Comparison of ENCODE assay signal across 8 cellular contexts in the genomic region with DNA sequence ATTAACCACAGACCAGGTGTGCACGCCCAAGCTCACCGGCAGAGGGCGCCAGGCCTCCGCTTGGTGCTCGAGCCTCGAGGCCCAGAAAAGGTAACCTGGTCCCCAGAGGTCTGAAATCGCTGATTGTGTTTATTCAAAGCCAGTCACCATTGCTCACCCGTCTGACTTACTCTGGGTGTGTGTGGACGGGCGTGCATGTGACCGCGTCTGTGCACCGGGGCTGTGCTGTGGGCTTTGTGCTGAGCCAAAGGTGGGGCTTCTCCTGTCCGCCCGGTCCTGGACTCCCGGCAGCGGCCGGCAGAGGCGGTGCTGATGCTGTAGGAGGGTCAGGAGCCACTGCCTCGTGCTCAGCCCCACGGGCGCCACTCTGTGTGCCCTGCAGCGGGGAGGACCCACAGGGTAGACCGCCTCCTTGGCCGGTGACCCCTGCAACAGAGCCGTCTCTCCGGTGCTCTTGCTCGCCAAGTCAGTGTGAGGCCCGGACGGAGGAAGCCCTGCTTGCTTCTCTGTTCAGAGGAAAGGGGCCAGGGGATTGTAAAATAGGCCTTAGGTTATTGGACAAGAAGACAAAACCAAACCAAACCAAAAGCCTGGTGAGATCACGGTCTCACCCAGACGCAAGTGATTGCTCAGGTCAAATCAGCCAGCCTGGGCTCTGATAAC. TPM values are rescaled to one million over a fixed set of nuclear protein-coding genes. Genes with fewer than 3 reads are reported as not detected.
DNase-seq lines count a peak whose midpoint lies in the region; ATAC-seq and TF ChIP-seq lines count a peak whose summit lies in the region.

No MANE protein-coding gene starts in this region.

- no peak overlapping the region for H2AFZ ChIP-seq in SU-DHL-6 (ENCODE audit: low read depth, low read length, severe bottlenecking)

- TF ChIP-seq CTCF in GM10266 (IDR thresholded peaks at IDR 0.05; ENCODE audit: control insufficient read depth, insufficient read depth, low read depth, missing control alignments), result peak; percentile 99
- peak; percentile 85 for TF ChIP-seq CTCF in SU-DHL-6 (IDR thresholded peaks at IDR 0.05; ENCODE audit: insufficient read depth, low read length, poor library complexity, severe bottlenecking)
- TF ChIP-seq CTCF in upper lobe of right lung (IDR thresholded peaks at IDR 0.05), result peak; percentile 97

- no peaks in the 10 kb centered on the region for H3K9me3 ChIP-seq in SU-DHL-6 (ENCODE audit: insufficient read depth, low read length)
- H3K9me3 ChIP-seq in upper lobe of right lung, result no peaks in the 10 kb centered on the region

- H3K27me3 ChIP-seq in SU-DHL-6 (ENCODE audit: low read length) (no peaks in the 10 kb centered on the region), upper lobe of right lung (no peaks in the 10 kb centered on the region)

- intact Hi-C loops in left cardiac atrium (cut with DNase I), result loop anchor here (1.0 to 10.0 kb wide), 6 partner anchors 34 to 231 kb away; a partner anchor contains a TSS
- intact Hi-C loops in posterior vena cava (cut with DNase I), result loop anchor here (2.0 to 10.0 kb wide), 5 partner anchors 34 to 201 kb away; a partner anchor contains a TSS
- intact Hi-C loops in upper lobe of right lung (cut with DNase I), result loop anchor here (5.0 to 10.0 kb wide), 3 partner anchors 34 to 211 kb away; a partner anchor contains a TSS

- H3K36me3 ChIP-seq in SU-DHL-6 (ENCODE audit: low read length) (no peaks in the 10 kb centered on the region), upper lobe of right lung (no peaks in the 10 kb centered on the region)

- H3K27ac ChIP-seq in SU-DHL-6 (ENCODE audit: low read depth, low read length) (peak overlapping the region; percentile 98), upper lobe of right lung (peak overlapping the region; percentile 39)

- peak; percentile 71 for DNase-seq in GM10266 (ENCODE audit: extremely low spot score)
- DNase-seq in NCI-H1092 treated with DMSO at 0.1 percent for 48 hours (lab: John Stamatoyannopoulos, UW), result peak; percentile 94
- DNase-seq in activated naive CD8-positive, alpha-beta T cell treated with anti-CD3 and anti-CD28 coated beads, Interleukin-2, amount 50 U/mL, for 24 hours, result peak; percentile 96
- peak; percentile 89 for DNase-seq in left cardiac atrium
- peak; percentile 96 for DNase-seq in posterior vena cava (ENCODE audit: low spot score)
- peak; percentile 94 for DNase-seq in upper lobe of right lung

- H3K9ac ChIP-seq in SU-DHL-6 (ENCODE audit: low read length), result peak overlapping the region; percentile 96

- peak overlapping the region; percentile 67 for H3K4me3 Mint-ChIP-seq in activated naive CD8-positive, alpha-beta T cell treated with anti-CD3 and anti-CD28 coated beads, Interleukin-2, amount 50 U/mL, for 24 hours

- peak overlapping the region; percentile 63 for H3K4me3 ChIP-seq in SU-DHL-6 (ENCODE audit: insufficient read depth, low read length, poor library complexity, severe bottlenecking)
- H3K4me3 ChIP-seq in upper lobe of right lung, result peak overlapping the region; percentile 33

- ATAC-seq in HG02610 (IDR thresholded peaks at IDR 0.05; ENCODE audit: unreplicated experiment) (peak; percentile 46), left cardiac atrium (peak; percentile 68 to 74), upper lobe of right lung (peak; percentile 86)
- ATAC-seq in activated naive CD8-positive, alpha-beta T cell treated with anti-CD3 and anti-CD28 coated beads, Interleukin-2, amount 50 U/mL, for 24 hours, result peak; percentile 77

- no peaks in the 10 kb centered on the region for H4K20me1 ChIP-seq in SU-DHL-6 (ENCODE audit: low read depth, low read length)

- no peaks in the 10 kb centered on the region for H3K27me3 Mint-ChIP-seq in activated naive CD8-positive, alpha-beta T cell treated with anti-CD3 and anti-CD28 coated beads, Interleukin-2, amount 50 U/mL, for 24 hours

- H3K9me2 ChIP-seq in SU-DHL-6 (replicated peaks; ENCODE audit: insufficient read depth, low read length), result no peaks in the 10 kb centered on the region

- H3K36me3 Mint-ChIP-seq in activated naive CD8-positive, alpha-beta T cell treated with anti-CD3 and anti-CD28 coated beads, Interleukin-2, amount 50 U/mL, for 24 hours (ENCODE audit: low read depth), result no peaks in the 10 kb centered on the region

- H3K4me1 ChIP-seq in upper lobe of right lung, result peaks cover 50% of the 10 kb centered on the region

- peaks cover 13% of the 10 kb centered on the region; the same call in 1 of the 2 replicates for H3K79me2 ChIP-seq in SU-DHL-6 (ENCODE audit: insufficient read depth, low read length)

- H3K4me2 ChIP-seq in SU-DHL-6 (ENCODE audit: low read depth, low read length, poor library complexity, severe bottlenecking), result peak overlapping the region; percentile 90

- peaks cover 41% of the 10 kb centered on the region for H3F3A ChIP-seq in SU-DHL-6 (ENCODE audit: insufficient read depth)

- H3K9me3 Mint-ChIP-seq in activated naive CD8-positive, alpha-beta T cell treated with anti-CD3 and anti-CD28 coated beads, Interleukin-2, amount 50 U/mL, for 24 hours, result no peaks in the 10 kb centered on the region

- peaks cover 51% of the 10 kb centered on the region for H3K4me1 Mint-ChIP-seq in activated naive CD8-positive, alpha-beta T cell treated with anti-CD3 and anti-CD28 coated beads, Interleukin-2, amount 50 U/mL, for 24 hours

- H3K27ac Mint-ChIP-seq in activated naive CD8-positive, alpha-beta T cell treated with anti-CD3 and anti-CD28 coated beads, Interleukin-2, amount 50 U/mL, for 24 hours, result peak overlapping the region; percentile 64

RNA-seq across cellular contexts. Expression of a gene that starts 32.0 kb away (rescaled TPM):
- total RNA-seq in left cardiac atrium (100 to 1,000 TPM; 187 to 259 TPM), posterior vena cava (100 to 1,000 TPM in 1 of 2 donors, 10 to 100 TPM in 1; 64.7 to 153 TPM), upper lobe of right lung (95.3 TPM)

RNA-seq across cellular contexts. Expression of a gene that starts 43.9 kb away (rescaled TPM):
- total RNA-seq in left cardiac atrium, result 1 to 10 TPM in 1 of 2 donors, under 1 TPM in 1; 0.63 to 1.3 TPM
- total RNA-seq in posterior vena cava, result under 1 TPM; 0.14 to 0.33 TPM
- total RNA-seq in upper lobe of right lung, result 751 TPM

Comparison
In these comparisons a context has a peak if more than half of its experiments do, and no peak if none do; other contexts are left out.
1. Peak in every context shown above with its lines: DNase-seq, ATAC-seq, H3K4me3 ChIP-seq and H3K27ac ChIP-seq.
2. RNA of a gene that starts 43.9 kb away (total RNA-seq): 751 TPM in upper lobe of right lung (single experiment); 0.63 to 1.3 TPM in left cardiac atrium and 0.14 to 0.33 TPM in posterior vena cava; every median in the first group is over 100 times any median in the second.